8 cellular contexts compared by ENCODE assay signal in genomic region chr17:64975318-64976087, GRCh38. TPM values are rescaled to one million over a fixed set of nuclear protein-coding genes. Genes with fewer than 3 reads are reported as not detected.
DNase-seq lines count a peak whose midpoint lies in the region; ATAC-seq, FAIRE-seq and TF ChIP-seq lines count a peak whose summit lies in the region.

No MANE protein-coding gene starts in this region.

- peak overlapping the region; percentile 88 for H2AFZ ChIP-seq in fibroblast of lung (ENCODE audit: low read length)

- H3K9me3 ChIP-seq in fibroblast of lung (ENCODE audit: control insufficient read depth, insufficient read depth, low read depth, low read length): no peaks in the 10 kb centered on the region

- H3K9me3 Mint-ChIP-seq in activated T-helper 17 cell treated with anti-CD3 and anti-CD28 coated beads, Interleukin-2, amount 50 U/mL, for 72 hours: no peaks in the 10 kb centered on the region
- H3K9me3 Mint-ChIP-seq in natural killer cell: no peaks in the 10 kb centered on the region

- peaks cover 5% of the 10 kb centered on the region for H3K4me1 Mint-ChIP-seq in activated T-helper 17 cell treated with anti-CD3 and anti-CD28 coated beads, Interleukin-2, amount 50 U/mL, for 72 hours
- peaks cover 35 to 36% of the 10 kb centered on the region in 2 donors for H3K4me1 Mint-ChIP-seq in natural killer cell

- no peaks in the 10 kb centered on the region for H4K20me1 ChIP-seq in fibroblast of lung (ENCODE audit: control insufficient read depth, extremely low read depth, insufficient read depth, low read length)

- peak overlapping the region; percentile 99 for H3K27ac Mint-ChIP-seq in activated T-helper 17 cell treated with anti-CD3 and anti-CD28 coated beads, Interleukin-2, amount 50 U/mL, for 72 hours
- H3K27ac Mint-ChIP-seq in natural killer cell: peak overlapping the region; percentile 99

- ATAC-seq in activated T-helper 17 cell treated with anti-CD3 and anti-CD28 coated beads, Interleukin-2, amount 50 U/mL, for 72 hours (replicated peaks): peak; percentile 83
- ATAC-seq in natural killer cell: peak; percentile 75 to 93 (median 77)

- no peaks in the 10 kb centered on the region for H3K79me2 ChIP-seq in fibroblast of lung (ENCODE audit: control insufficient read depth, insufficient read depth, low read length)

- peak overlapping the region; percentile 82 for H3K9ac ChIP-seq in fibroblast of lung (ENCODE audit: insufficient read depth, low read length)

- H3K36me3 Mint-ChIP-seq in activated T-helper 17 cell treated with anti-CD3 and anti-CD28 coated beads, Interleukin-2, amount 50 U/mL, for 72 hours (ENCODE audit: low read depth): peaks cover 28% of the 10 kb centered on the region
- no peaks in the 10 kb centered on the region for H3K36me3 Mint-ChIP-seq in natural killer cell

- no peak for TF ChIP-seq CTCF in LNCaP clone FGC (IDR thresholded peaks at IDR 0.05; ENCODE audit: control insufficient read depth, extremely low read depth, insufficient read depth)
- no peak for TF ChIP-seq CTCF in fibroblast of lung (conservative IDR thresholded peaks at IDR 0.05 in 1 of 2, IDR thresholded peaks at IDR 0.05 in 1 of 2; ENCODE audit: low read depth in 1 of 2, low read length in 2 of 2)
- no peak for TF ChIP-seq CTCF in natural killer cell (IDR thresholded peaks at IDR 0.05)

- FAIRE-seq in H54 (lab: Jason Lieb, UNC): peak; percentile 62

- no peaks in the 10 kb centered on the region for H3K27me3 Mint-ChIP-seq in activated T-helper 17 cell treated with anti-CD3 and anti-CD28 coated beads, Interleukin-2, amount 50 U/mL, for 72 hours
- no peaks in the 10 kb centered on the region for H3K27me3 Mint-ChIP-seq in natural killer cell (ENCODE audit: low read depth in 2 of 2)

- peak overlapping the region; percentile 93 for H3K4me3 Mint-ChIP-seq in activated T-helper 17 cell treated with anti-CD3 and anti-CD28 coated beads, Interleukin-2, amount 50 U/mL, for 72 hours
- peak overlapping the region; percentile 92 for H3K4me3 Mint-ChIP-seq in natural killer cell

- peaks cover 5% of the 10 kb centered on the region for H3K4me1 ChIP-seq in fibroblast of lung (ENCODE audit: control insufficient read depth, extremely low read depth, insufficient read depth, low read length)

- H3K4me3 ChIP-seq in LNCaP clone FGC (ENCODE audit: low read depth, low read length) (peak overlapping the region; percentile 71), fibroblast of lung (replicated peaks in 1 of 4; ENCODE audit: control extremely low read depth in 1 of 4, insufficient read depth in 1 of 4, low read depth in 3 of 4, low read length in 4 of 4) (peak overlapping the region; percentile 56 to 78 (median 59))

- H3K4me2 ChIP-seq in fibroblast of lung (ENCODE audit: extremely low read depth, insufficient read depth, low read length): peak overlapping the region; percentile 92

- intact Hi-C loops in natural killer cell (cut with micrococcal nuclease): loop anchor here (1.0 to 2.0 kb wide), 2 partner anchors 11 to 79 kb away; no protein-coding TSS in a partner anchor

- TF ChIP-seq POLR2A in H54 (IDR thresholded peaks at IDR 0.05; ENCODE audit: low read depth, low read length): peak; percentile 76

- peak overlapping the region; percentile 86 for H3K27ac ChIP-seq in fibroblast of lung (ENCODE audit: insufficient read depth, low read length)

- DNase-seq in ELF-1 (ENCODE audit: low read depth, low spot score): peak; percentile 87
- peak; percentile 97 for DNase-seq in H54 (ENCODE audit: insufficient read length, low spot score)
- peak; percentile 87 for DNase-seq in LNCaP clone FGC (ENCODE audit: low read depth)
- peak; percentile 88 for DNase-seq in RPMI7951 (ENCODE audit: low read depth)
- peak; percentile 89 for DNase-seq in fibroblast of lung (ENCODE audit: low read depth in 2 of 2)
- DNase-seq in natural killer cell: peak; percentile 98
- DNase-seq in stimulated activated naive CD4-positive, alpha-beta T cell (lab: John Stamatoyannopoulos, UW): peak; percentile 94 to 97 (median 95)

- H3K36me3 ChIP-seq in fibroblast of lung (ENCODE audit: control insufficient read depth, insufficient read depth, low read length): no peaks in the 10 kb centered on the region

- H3K27me3 ChIP-seq in fibroblast of lung (ENCODE audit: control insufficient read depth, insufficient read depth, low read length): no peaks in the 10 kb centered on the region

RNA-seq across cellular contexts. Expression of gene LRRC37A3, which starts 56.2 kb away (rescaled TPM):
- 3.9 and 5.5 TPM in 2 replicates for total RNA-seq in RPMI7951 (2014; rRNA removed; shearing (Covaris generic))
- 10 to 100 TPM; 10.1 to 17.4 TPM for total RNA-seq in activated T-helper 17 cell treated with anti-CD3 and anti-CD28 coated beads, Interleukin-2, amount 50 U/mL, for 72 hours
- total RNA-seq in fibroblast of lung (6.2 and 7.3 TPM in 2 replicates), natural killer cell (10 to 100 TPM in 2 of 3 donors, 1 to 10 TPM in 1; 7.8 to 22.7 (median 10.5) TPM)
- polyA plus RNA-seq in fibroblast of lung: 2.3 and 2.4 TPM in 2 replicates
- polyA plus RNA-seq in fibroblast of lung (2012): 1.8 and 2.4 TPM in 2 replicates
- 8.5 and 12.6 TPM in 2 replicates for polyA minus RNA-seq in fibroblast of lung (ENCODE audit: low replicate concordance)

Comparison
In these comparisons a context has a peak if more than half of its experiments do, and no peak if none do; other contexts are left out.
1. Peak in every context shown above with its lines: DNase-seq, ATAC-seq, H3K4me3 ChIP-seq and H3K27ac ChIP-seq.